In the genomic region with DNA sequence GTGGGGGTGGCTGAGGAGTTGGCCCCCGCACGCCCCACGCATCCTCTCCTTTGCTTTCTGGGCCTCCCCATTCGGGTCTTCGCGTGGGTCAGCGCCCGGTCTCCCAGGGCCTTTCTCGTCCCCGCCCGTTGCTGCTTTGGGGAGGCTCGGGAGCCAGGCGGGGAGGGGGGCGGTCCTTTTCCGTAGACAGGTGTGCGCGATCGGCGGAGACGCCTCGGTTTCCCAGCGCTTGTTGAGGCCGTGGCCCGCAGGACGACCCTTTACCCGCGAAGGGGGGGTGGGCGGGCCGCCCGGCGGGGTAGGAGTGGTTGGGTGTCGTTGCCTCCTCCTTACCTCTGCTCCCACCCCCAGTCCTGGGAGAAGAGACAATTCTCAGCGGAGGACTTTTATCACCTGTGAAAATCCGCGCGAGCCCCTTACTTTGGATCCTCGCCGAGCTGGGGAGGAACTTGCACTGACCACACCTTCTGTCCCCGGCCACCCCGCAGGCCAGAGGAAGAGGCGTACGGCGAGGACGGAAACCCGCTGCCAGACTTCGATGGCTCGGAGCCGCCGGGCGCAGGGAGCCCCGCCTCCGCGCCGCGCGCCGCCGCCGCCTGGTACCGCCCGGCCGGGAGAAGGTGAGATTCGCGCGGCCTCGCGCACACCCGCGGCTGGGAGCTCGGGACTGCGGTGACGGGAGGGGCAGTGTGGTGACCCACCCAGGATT, we compare ENCODE assay signal across 8 cellular contexts. TPM values are rescaled to one million over a fixed set of nuclear protein-coding genes. Genes with fewer than 3 reads are reported as not detected.
DNase-seq lines count a peak whose midpoint lies in the region; ATAC-seq and TF ChIP-seq lines count a peak whose summit lies in the region.

No MANE protein-coding gene starts in this region.

- ATAC-seq in CD8-positive, alpha-beta T cell: peak; percentile 34
- ATAC-seq in HG03139 (IDR thresholded peaks at IDR 0.05; ENCODE audit: unreplicated experiment) (no peak), GM18517 (IDR thresholded peaks at IDR 0.05; ENCODE audit: unreplicated experiment) (no peak)

- no peak overlapping the region for H3K27ac Mint-ChIP-seq in CD8-positive, alpha-beta T cell
- no peak overlapping the region for H3K27ac Mint-ChIP-seq in Calu3 (ENCODE audit: unreplicated experiment)

- H3K9me3 ChIP-seq in CD8-positive, alpha-beta T cell (ENCODE audit: low read length): no peaks in the 10 kb centered on the region

- H3K9me3 Mint-ChIP-seq in CD8-positive, alpha-beta T cell: peaks cover 2% of the 10 kb centered on the region
- H3K9me3 Mint-ChIP-seq in Calu3 (ENCODE audit: low read depth, unreplicated experiment): peaks cover 5% of the 10 kb centered on the region

- H3K9ac ChIP-seq in mesendoderm (ENCODE audit: low read length): no peak overlapping the region

- no peak overlapping the region for H3K56ac ChIP-seq in mesendoderm (ENCODE audit: low read length)

- no peak overlapping the region for H3K4ac ChIP-seq in mesendoderm (ENCODE audit: low read depth, low read length)

- H3K18ac ChIP-seq in mesendoderm (ENCODE audit: low read length): no peak overlapping the region

- CTCF ChIA-PET in CD8-positive, alpha-beta T cell (lab: Charles Lee): no interaction called here
- CTCF ChIA-PET in Calu3 (lab: Charles Lee): no interaction called here

- peaks cover 23% of the 10 kb centered on the region for H3K4me1 ChIP-seq in CD8-positive, alpha-beta T cell (ENCODE audit: insufficient read depth, low read length)
- peaks cover 2% of the 10 kb centered on the region for H3K4me1 ChIP-seq in mesendoderm (ENCODE audit: control insufficient read depth, low read depth, low read length)

- no peak overlapping the region for H4K5ac ChIP-seq in mesendoderm (ENCODE audit: low read length)

- H3K79me2 ChIP-seq in mesendoderm (ENCODE audit: control insufficient read depth, insufficient read depth, low read length): no peaks in the 10 kb centered on the region

- no peak overlapping the region for H2BK120ac ChIP-seq in mesendoderm (ENCODE audit: low read depth, low read length)

- H4K8ac ChIP-seq in mesendoderm (ENCODE audit: low read depth, low read length): no peak overlapping the region

- no peaks in the 10 kb centered on the region for H3K36me3 Mint-ChIP-seq in CD8-positive, alpha-beta T cell
- H3K36me3 Mint-ChIP-seq in Calu3 (ENCODE audit: insufficient read depth, unreplicated experiment): no peaks in the 10 kb centered on the region

- H3K4me3 ChIP-seq in CD8-positive, alpha-beta T cell (ENCODE audit: low read depth, low read length): peak overlapping the region; percentile 48
- peak overlapping the region; percentile 10 to 26 for H3K4me3 ChIP-seq in cardiac fibroblast (replicated peaks in 1 of 2; ENCODE audit: low read depth in 2 of 2, low read length in 2 of 2)
- no peak overlapping the region for H3K4me3 ChIP-seq in mesendoderm (ENCODE audit: low read length)

- intact Hi-C loops in CD8-positive, alpha-beta T cell (cut with DNase I, micrococcal nuclease): no loop called here
- intact Hi-C loops in Calu3 (cut with micrococcal nuclease; ENCODE audit: unreplicated experiment): no loop called here

- H2AK5ac ChIP-seq in mesendoderm (ENCODE audit: low read length): no peak overlapping the region

- WGBS in mesendoderm (ENCODE audit: extremely low coverage, insufficient coverage, low lambda C conversion rate): no CpG with 5 or more reads among the region's 72 CpGs

- TF ChIP-seq CTCF in CD8-positive, alpha-beta T cell (IDR thresholded peaks at IDR 0.05): no peak
- no peak for TF ChIP-seq CTCF in cardiac fibroblast (IDR thresholded peaks at IDR 0.05; ENCODE audit: low read depth, low read length)
- TF ChIP-seq CTCF in Calu3 (IDR thresholded peaks at IDR 0.05; ENCODE audit: unreplicated experiment): no peak

- H2BK5ac ChIP-seq in mesendoderm (ENCODE audit: low read length): no peak overlapping the region

- H3K4me1 Mint-ChIP-seq in CD8-positive, alpha-beta T cell (ENCODE audit: low read depth): peaks cover 22% of the 10 kb centered on the region
- no peaks in the 10 kb centered on the region for H3K4me1 Mint-ChIP-seq in Calu3 (ENCODE audit: low read depth, unreplicated experiment)

- peak overlapping the region; percentile 53 for H3K4me2 ChIP-seq in mesendoderm (ENCODE audit: low read length)

- H3K27me3 ChIP-seq in CD8-positive, alpha-beta T cell (ENCODE audit: insufficient read depth, low read length): peaks cover 27% of the 10 kb centered on the region
- peaks cover 67% of the 10 kb centered on the region for H3K27me3 ChIP-seq in mesendoderm (ENCODE audit: insufficient read depth, low read length, poor library complexity)

- POLR2A ChIA-PET in CD8-positive, alpha-beta T cell (lab: Charles Lee): interaction anchor here (0.5 kb wide), 1 partner anchor 34 kb away, joined by 3 read pairs; no protein-coding TSS in a partner anchor

- H3K27ac ChIP-seq in CD8-positive, alpha-beta T cell (ENCODE audit: low read depth, low read length): no peak overlapping the region
- no peak overlapping the region for H3K27ac ChIP-seq in mesendoderm (ENCODE audit: low read depth, low read length)

- peak overlapping the region; percentile 66 for H3K4me3 Mint-ChIP-seq in CD8-positive, alpha-beta T cell
- no peak overlapping the region for H3K4me3 Mint-ChIP-seq in Calu3 (ENCODE audit: low read depth, unreplicated experiment)

- no peaks in the 10 kb centered on the region for H3K36me3 ChIP-seq in CD8-positive, alpha-beta T cell (ENCODE audit: insufficient read depth, low read length)
- no peaks in the 10 kb centered on the region for H3K36me3 ChIP-seq in mesendoderm (ENCODE audit: control insufficient read depth, insufficient read depth, low read length)

- no peak overlapping the region for H3K23ac ChIP-seq in mesendoderm (ENCODE audit: low read length)

- no peaks in the 10 kb centered on the region for H3K79me1 ChIP-seq in mesendoderm (ENCODE audit: low read length)

- no TSS peak for BruUV-seq in Calu3 (replicated peaks; lab: Mats Ljungman, UMichigan)

- peaks cover 68% of the 10 kb centered on the region for H3K27me3 Mint-ChIP-seq in CD8-positive, alpha-beta T cell (ENCODE audit: low read depth)
- H3K27me3 Mint-ChIP-seq in Calu3 (ENCODE audit: unreplicated experiment): peaks cover 55% of the 10 kb centered on the region

- no peak overlapping the region for H2BK15ac ChIP-seq in mesendoderm (replicated peaks; ENCODE audit: low read depth)

- DNase-seq in CD8-positive, alpha-beta T cell: no peak
- DNase-seq in NCI-H2029 treated with DMSO at 0.1 percent for 48 hours (lab: John Stamatoyannopoulos, UW) (peak; percentile 53), cardiac fibroblast (ENCODE audit: low read depth in 2 of 2) (no peak), mesendoderm (peak; percentile 43), NCI-H1694 treated with DMSO at 0.1 percent for 48 hours (lab: John Stamatoyannopoulos, UW) (no peak), Calu3 (no peak)

RNA-seq across cellular contexts. Expression of a gene that starts 2.7 kb away (rescaled TPM):
- not detected for total RNA-seq in CD8-positive, alpha-beta T cell
- polyA plus RNA-seq in mesendoderm (2013, experiment 1 of 2): 0.03 TPM
- polyA plus RNA-seq in mesendoderm (2013, experiment 2 of 2): 0.04 TPM
- not detected in 2 replicates for total RNA-seq in Calu3 (2022)

Comparison
In these comparisons a context has a peak if more than half of its experiments do, and no peak if none do; other contexts are left out.
1. DNase-seq: peak in NCI-H2029 treated with DMSO at 0.1 percent for 48 hours (single experiment) and mesendoderm (single experiment); none in CD8-positive, alpha-beta T cell (0 of 7), cardiac fibroblast (0 of 2), NCI-H1694 treated with DMSO at 0.1 percent for 48 hours (single experiment) and Calu3 (single experiment).